ENCODE assay signal across 1 cellular context in the genomic region with DNA sequence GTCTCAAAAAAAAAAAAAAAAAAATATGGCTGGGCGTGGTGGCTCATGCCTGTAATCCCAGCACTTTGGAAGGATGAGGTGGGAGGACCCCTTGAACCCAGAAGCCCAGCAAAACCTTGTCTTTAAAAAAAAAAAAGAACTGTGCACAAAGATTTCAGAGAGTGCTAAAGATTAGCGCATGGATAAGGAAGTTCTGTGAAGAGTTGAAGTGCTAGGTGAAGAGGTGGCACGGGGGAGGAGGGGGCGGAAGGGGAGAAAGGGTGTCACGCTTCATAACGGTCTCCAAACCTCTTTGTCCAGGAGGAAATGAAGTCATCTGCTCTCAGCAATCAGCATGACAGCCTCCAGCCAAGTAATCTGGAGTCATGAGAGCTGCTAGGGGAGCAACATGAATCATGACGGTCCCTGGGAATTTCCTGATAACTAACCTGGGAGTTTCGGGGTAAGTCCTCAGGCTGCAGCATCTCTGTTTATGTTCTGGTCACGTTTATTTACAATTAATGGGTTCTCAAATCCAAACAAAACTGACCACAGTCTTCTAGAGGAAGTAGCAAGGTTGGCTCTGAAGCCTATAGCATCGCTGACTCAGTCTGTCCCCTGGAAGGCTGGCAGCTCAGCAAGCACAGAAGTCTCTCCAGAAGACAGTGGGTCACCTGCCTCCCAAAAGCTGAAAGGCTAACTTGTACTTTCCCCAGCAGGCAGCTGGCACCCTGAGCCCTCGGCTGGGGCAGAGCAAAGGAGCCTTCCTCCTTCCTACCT.
TF ChIP-seq lines count a peak whose summit lies in the region.

No MANE protein-coding gene starts in this region.

TF ChIP-seq in K562, 482 proteins besides CTCF, POLR2A, EP300 and RAD21 (continued from another document and continues in another):
- TF ChIP-seq, protein P1, sequence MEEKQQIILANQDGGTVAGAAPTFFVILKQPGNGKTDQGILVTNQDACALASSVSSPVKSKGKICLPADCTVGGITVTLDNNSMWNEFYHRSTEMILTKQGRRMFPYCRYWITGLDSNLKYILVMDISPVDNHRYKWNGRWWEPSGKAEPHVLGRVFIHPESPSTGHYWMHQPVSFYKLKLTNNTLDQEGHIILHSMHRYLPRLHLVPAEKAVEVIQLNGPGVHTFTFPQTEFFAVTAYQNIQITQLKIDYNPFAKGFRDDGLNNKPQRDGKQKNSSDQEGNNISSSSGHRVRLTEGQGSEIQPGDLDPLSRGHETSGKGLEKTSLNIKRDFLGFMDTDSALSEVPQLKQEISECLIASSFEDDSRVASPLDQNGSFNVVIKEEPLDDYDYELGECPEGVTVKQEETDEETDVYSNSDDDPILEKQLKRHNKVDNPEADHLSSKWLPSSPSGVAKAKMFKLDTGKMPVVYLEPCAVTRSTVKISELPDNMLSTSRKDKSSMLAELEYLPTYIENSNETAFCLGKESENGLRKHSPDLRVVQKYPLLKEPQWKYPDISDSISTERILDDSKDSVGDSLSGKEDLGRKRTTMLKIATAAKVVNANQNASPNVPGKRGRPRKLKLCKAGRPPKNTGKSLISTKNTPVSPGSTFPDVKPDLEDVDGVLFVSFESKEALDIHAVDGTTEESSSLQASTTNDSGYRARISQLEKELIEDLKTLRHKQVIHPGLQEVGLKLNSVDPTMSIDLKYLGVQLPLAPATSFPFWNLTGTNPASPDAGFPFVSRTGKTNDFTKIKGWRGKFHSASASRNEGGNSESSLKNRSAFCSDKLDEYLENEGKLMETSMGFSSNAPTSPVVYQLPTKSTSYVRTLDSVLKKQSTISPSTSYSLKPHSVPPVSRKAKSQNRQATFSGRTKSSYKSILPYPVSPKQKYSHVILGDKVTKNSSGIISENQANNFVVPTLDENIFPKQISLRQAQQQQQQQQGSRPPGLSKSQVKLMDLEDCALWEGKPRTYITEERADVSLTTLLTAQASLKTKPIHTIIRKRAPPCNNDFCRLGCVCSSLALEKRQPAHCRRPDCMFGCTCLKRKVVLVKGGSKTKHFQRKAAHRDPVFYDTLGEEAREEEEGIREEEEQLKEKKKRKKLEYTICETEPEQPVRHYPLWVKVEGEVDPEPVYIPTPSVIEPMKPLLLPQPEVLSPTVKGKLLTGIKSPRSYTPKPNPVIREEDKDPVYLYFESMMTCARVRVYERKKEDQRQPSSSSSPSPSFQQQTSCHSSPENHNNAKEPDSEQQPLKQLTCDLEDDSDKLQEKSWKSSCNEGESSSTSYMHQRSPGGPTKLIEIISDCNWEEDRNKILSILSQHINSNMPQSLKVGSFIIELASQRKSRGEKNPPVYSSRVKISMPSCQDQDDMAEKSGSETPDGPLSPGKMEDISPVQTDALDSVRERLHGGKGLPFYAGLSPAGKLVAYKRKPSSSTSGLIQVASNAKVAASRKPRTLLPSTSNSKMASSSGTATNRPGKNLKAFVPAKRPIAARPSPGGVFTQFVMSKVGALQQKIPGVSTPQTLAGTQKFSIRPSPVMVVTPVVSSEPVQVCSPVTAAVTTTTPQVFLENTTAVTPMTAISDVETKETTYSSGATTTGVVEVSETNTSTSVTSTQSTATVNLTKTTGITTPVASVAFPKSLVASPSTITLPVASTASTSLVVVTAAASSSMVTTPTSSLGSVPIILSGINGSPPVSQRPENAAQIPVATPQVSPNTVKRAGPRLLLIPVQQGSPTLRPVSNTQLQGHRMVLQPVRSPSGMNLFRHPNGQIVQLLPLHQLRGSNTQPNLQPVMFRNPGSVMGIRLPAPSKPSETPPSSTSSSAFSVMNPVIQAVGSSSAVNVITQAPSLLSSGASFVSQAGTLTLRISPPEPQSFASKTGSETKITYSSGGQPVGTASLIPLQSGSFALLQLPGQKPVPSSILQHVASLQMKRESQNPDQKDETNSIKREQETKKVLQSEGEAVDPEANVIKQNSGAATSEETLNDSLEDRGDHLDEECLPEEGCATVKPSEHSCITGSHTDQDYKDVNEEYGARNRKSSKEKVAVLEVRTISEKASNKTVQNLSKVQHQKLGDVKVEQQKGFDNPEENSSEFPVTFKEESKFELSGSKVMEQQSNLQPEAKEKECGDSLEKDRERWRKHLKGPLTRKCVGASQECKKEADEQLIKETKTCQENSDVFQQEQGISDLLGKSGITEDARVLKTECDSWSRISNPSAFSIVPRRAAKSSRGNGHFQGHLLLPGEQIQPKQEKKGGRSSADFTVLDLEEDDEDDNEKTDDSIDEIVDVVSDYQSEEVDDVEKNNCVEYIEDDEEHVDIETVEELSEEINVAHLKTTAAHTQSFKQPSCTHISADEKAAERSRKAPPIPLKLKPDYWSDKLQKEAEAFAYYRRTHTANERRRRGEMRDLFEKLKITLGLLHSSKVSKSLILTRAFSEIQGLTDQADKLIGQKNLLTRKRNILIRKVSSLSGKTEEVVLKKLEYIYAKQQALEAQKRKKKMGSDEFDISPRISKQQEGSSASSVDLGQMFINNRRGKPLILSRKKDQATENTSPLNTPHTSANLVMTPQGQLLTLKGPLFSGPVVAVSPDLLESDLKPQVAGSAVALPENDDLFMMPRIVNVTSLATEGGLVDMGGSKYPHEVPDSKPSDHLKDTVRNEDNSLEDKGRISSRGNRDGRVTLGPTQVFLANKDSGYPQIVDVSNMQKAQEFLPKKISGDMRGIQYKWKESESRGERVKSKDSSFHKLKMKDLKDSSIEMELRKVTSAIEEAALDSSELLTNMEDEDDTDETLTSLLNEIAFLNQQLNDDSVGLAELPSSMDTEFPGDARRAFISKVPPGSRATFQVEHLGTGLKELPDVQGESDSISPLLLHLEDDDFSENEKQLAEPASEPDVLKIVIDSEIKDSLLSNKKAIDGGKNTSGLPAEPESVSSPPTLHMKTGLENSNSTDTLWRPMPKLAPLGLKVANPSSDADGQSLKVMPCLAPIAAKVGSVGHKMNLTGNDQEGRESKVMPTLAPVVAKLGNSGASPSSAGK (IDR thresholded peaks at IDR 0.05), result 0 out of 2 replicates have a peak, but pooled peaks have one; percentile 49
- no peak for TF ChIP-seq USF2 (CRISPR knock-in tag; IDR thresholded peaks at IDR 0.05)
- TF ChIP-seq NFXL1 (CRISPR knock-in tag; IDR thresholded peaks at IDR 0.05), result no peak
- TF ChIP-seq POLR3G (IDR thresholded peaks at IDR 0.05; ENCODE audit: extremely low read depth, insufficient read length, insufficient replicate concordance), result no peak
- TF ChIP-seq TSC22D4 (tag; IDR thresholded peaks at IDR 0.05), result no peak
- TF ChIP-seq PHF8 (IDR thresholded peaks at IDR 0.05; ENCODE audit: borderline replicate concordance, low read length), result no peak; the same call in 1 of the 2 replicates
- no peak for TF ChIP-seq ZNF408 (CRISPR knock-in tag; IDR thresholded peaks at IDR 0.05; ENCODE audit: low read depth)
- no peak for TF ChIP-seq ZNF184 (CRISPR knock-in tag; IDR thresholded peaks at IDR 0.05)
- no peak for TF ChIP-seq BRD4 (IDR thresholded peaks at IDR 0.05)
- TF ChIP-seq, protein P2, sequence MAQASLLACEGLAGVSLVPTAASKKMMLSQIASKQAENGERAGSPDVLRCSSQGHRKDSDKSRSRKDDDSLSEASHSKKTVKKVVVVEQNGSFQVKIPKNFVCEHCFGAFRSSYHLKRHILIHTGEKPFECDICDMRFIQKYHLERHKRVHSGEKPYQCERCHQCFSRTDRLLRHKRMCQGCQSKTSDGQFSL (CRISPR knock-in tag; IDR thresholded peaks at IDR 0.05), result no peak
- TF ChIP-seq, protein P2 (tag; IDR thresholded peaks at IDR 0.05), result no peak
- TF ChIP-seq CLOCK (CRISPR knock-in tag; IDR thresholded peaks at IDR 0.05; ENCODE audit: borderline replicate concordance), result no peak
- TF ChIP-seq SP2 (IDR thresholded peaks at IDR 0.05; ENCODE audit: extremely low read depth, low read depth, low read length, poor library complexity, severe bottlenecking), result no peak
- TF ChIP-seq POLR2G (IDR thresholded peaks at IDR 0.05; ENCODE audit: low read depth, low read length), result no peak
- TF ChIP-seq, protein P3, sequence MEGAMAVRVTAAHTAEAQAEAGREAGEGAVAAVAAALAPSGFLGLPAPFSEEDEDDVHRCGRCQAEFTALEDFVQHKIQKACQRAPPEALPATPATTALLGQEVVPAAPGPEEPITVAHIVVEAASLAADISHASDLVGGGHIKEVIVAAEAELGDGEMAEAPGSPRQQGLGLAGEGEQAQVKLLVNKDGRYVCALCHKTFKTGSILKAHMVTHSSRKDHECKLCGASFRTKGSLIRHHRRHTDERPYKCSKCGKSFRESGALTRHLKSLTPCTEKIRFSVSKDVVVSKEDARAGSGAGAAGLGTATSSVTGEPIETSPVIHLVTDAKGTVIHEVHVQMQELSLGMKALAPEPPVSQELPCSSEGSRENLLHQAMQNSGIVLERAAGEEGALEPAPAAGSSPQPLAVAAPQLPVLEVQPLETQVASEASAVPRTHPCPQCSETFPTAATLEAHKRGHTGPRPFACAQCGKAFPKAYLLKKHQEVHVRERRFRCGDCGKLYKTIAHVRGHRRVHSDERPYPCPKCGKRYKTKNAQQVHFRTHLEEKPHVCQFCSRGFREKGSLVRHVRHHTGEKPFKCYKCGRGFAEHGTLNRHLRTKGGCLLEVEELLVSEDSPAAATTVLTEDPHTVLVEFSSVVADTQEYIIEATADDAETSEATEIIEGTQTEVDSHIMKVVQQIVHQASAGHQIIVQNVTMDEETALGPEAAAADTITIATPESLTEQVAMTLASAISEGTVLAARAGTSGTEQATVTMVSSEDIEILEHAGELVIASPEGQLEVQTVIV (CRISPR knock-in tag; IDR thresholded peaks at IDR 0.05; ENCODE audit: borderline replicate concordance), result no peak
- TF ChIP-seq KLF16 (IDR thresholded peaks at IDR 0.05), result 0 out of 2 replicates have a peak, but pooled peaks have one; percentile 41
- TF ChIP-seq ARNT (IDR thresholded peaks at IDR 0.05), result peak; percentile 40 to 79; a peak in 3 of 4 replicates
- TF ChIP-seq RCOR1 (IDR thresholded peaks at IDR 0.05; ENCODE audit: borderline replicate concordance in 1 of 2, low read depth in 2 of 2, low read length in 2 of 2), result peak in 1 of 2 experiments; percentile 92; a peak in 2 of 4 replicates
- no peak for TF ChIP-seq DNMT1 (IDR thresholded peaks at IDR 0.05)
- no peak for TF ChIP-seq ZNF232 (CRISPR knock-in tag; IDR thresholded peaks at IDR 0.05)
- no peak for TF ChIP-seq PCBP1 (IDR thresholded peaks at IDR 0.05; ENCODE audit: low read depth, low read length, poor library complexity, severe bottlenecking)
- TF ChIP-seq HMG20B (CRISPR knock-in tag; IDR thresholded peaks at IDR 0.05), result no peak
- no peak for TF ChIP-seq FOXP4 (CRISPR knock-in tag; IDR thresholded peaks at IDR 0.05; ENCODE audit: borderline replicate concordance)
- TF ChIP-seq PRPF4 (IDR thresholded peaks at IDR 0.05; ENCODE audit: insufficient read depth, low read depth, low read length, poor library complexity, severe bottlenecking), result no peak
- TF ChIP-seq HNRNPL (IDR thresholded peaks at IDR 0.05; ENCODE audit: low read depth, low read length), result no peak
- TF ChIP-seq SRSF3 (IDR thresholded peaks at IDR 0.05; ENCODE audit: insufficient read depth, low read length), result no peak
- TF ChIP-seq NFE2 (IDR thresholded peaks at IDR 0.05; ENCODE audit: low read depth), result peak; percentile 23; the same call in 1 of the 2 replicates
- TF ChIP-seq, protein P4, sequence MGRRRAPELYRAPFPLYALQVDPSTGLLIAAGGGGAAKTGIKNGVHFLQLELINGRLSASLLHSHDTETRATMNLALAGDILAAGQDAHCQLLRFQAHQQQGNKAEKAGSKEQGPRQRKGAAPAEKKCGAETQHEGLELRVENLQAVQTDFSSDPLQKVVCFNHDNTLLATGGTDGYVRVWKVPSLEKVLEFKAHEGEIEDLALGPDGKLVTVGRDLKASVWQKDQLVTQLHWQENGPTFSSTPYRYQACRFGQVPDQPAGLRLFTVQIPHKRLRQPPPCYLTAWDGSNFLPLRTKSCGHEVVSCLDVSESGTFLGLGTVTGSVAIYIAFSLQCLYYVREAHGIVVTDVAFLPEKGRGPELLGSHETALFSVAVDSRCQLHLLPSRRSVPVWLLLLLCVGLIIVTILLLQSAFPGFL (CRISPR knock-in tag; IDR thresholded peaks at IDR 0.05), result no peak
- TF ChIP-seq THAP7 (CRISPR knock-in tag; IDR thresholded peaks at IDR 0.05), result no peak
- peak; percentile 100 for TF ChIP-seq EGR1 (conservative IDR thresholded peaks at IDR 0.05)
